In the genomic region with DNA sequence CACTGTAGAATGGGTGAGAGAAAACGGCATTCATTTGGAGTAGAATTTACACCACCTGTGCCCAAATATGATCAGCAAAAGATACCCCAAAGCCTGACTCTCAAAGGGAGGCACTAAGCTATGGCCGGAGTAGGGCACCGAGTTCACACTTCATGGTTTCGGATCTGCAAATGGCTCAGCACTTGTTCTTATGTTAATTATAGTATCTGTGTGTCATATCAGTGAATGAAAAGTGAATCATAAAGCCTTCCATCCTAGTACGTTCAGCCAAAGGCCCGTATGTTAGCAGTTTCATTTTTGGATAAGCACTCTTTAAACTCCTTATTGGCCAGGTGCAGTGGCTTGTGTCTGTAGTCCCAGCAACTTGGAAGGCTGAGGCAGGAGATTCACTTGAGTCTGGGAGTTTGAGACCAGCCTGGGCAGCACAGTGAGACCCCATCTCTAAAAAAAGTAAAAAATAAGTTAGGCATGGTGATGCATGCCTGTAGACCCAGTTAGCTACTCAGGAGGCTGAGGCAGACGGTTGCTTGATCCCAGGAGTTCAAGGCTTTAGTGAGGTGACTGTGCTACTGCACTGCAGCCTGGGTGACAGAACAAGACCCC, we compare ENCODE assay signal across 17 cellular contexts. TPM values are rescaled to one million over a fixed set of nuclear protein-coding genes. Genes with fewer than 3 reads are reported as not detected.
A peak's percentile ranks its signal among the peaks of the same experiment; 100 is the strongest.
DNase-seq lines count a peak whose midpoint lies in the region; ATAC-seq and TF ChIP-seq lines count a peak whose summit lies in the region.
"Had no signal": no experiment of that assay in that cellular context is flagged by ENCODE, and none has a peak within 500 bp of the region (broad histone marks: within the 10 kb centered on the region; RNA-seq: fewer than 3 reads in every experiment).

No MANE protein-coding gene starts in this region.

- H3K4me3 ChIP-seq in osteoblast (ENCODE audit: insufficient read depth, low read length), result no peak overlapping the region
- H3K4me3 ChIP-seq: right lobe of liver, upper lobe of left lung had no signal

- H3K27me3 ChIP-seq in osteoblast (ENCODE audit: insufficient read depth, low read length), result no peaks in the 10 kb centered on the region
- H3K27me3 ChIP-seq: right lobe of liver, upper lobe of left lung had no signal

- H3K36me3 ChIP-seq in osteoblast (ENCODE audit: insufficient read depth, low read length), result peaks cover 5% of the 10 kb centered on the region
- H3K36me3 ChIP-seq: right lobe of liver had no signal

- POLR2A ChIA-PET in activated CD8-positive, alpha-beta T cell treated with anti-CD3 and anti-CD28 coated beads for 36 hours (lab: Charles Lee), result no interaction called here
- POLR2A ChIA-PET in activated CD8-positive, alpha-beta T cell treated with anti-CD3 and anti-CD28 coated beads, Interleukin-2, amount 10 ng/mL, durations not matched to agents 7 days and 5 days (lab: Charles Lee), result interaction anchor here (0.6 kb wide), 1 partner anchor 750 kb away, joined by 3 read pairs; no protein-coding TSS in a partner anchor

- H3K9me3 Mint-ChIP-seq in activated CD8-positive, alpha-beta T cell treated with anti-CD3 and anti-CD28 coated beads for 36 hours, result no peaks in the 10 kb centered on the region
- H3K9me3 Mint-ChIP-seq in activated CD8-positive, alpha-beta T cell treated with anti-CD3 and anti-CD28 coated beads, Interleukin-2, amount 10 ng/mL, durations not matched to agents 7 days and 5 days (ENCODE audit: insufficient read depth), result no peaks in the 10 kb centered on the region
- H3K9me3 Mint-ChIP-seq: activated naive CD8-positive, alpha-beta T cell treated with anti-CD3 and anti-CD28 coated beads, Interleukin-2, amount 10 ng/mL, durations not matched to agents 7 days and 5 days; immature natural killer cell; mesothelial cell of epicardium; nephron progenitor cell had no signal

- no peaks in the 10 kb centered on the region for H3K4me1 ChIP-seq in osteoblast (ENCODE audit: insufficient read depth, low read length)
- H3K4me1 ChIP-seq: right lobe of liver, upper lobe of left lung had no signal

- H3K27me3 Mint-ChIP-seq in activated CD8-positive, alpha-beta T cell treated with anti-CD3 and anti-CD28 coated beads for 36 hours, result no peaks in the 10 kb centered on the region
- H3K27me3 Mint-ChIP-seq in activated CD8-positive, alpha-beta T cell treated with anti-CD3 and anti-CD28 coated beads, Interleukin-2, amount 10 ng/mL, durations not matched to agents 7 days and 5 days (ENCODE audit: low read depth), result no peaks in the 10 kb centered on the region
- peaks cover 5% of the 10 kb centered on the region for H3K27me3 Mint-ChIP-seq in T-helper 17 cell
- H3K27me3 Mint-ChIP-seq: activated naive CD8-positive, alpha-beta T cell treated with anti-CD3 and anti-CD28 coated beads, Interleukin-2, amount 10 ng/mL, durations not matched to agents 7 days and 5 days had no signal

- intact Hi-C loops in activated CD8-positive, alpha-beta T cell treated with anti-CD3 and anti-CD28 coated beads for 36 hours (cut with micrococcal nuclease), result no loop called here

- H2AFZ ChIP-seq in osteoblast (ENCODE audit: low read length), result peak overlapping the region; percentile 53

- H3K27ac Mint-ChIP-seq in activated CD8-positive, alpha-beta T cell treated with anti-CD3 and anti-CD28 coated beads for 36 hours, result no peak overlapping the region
- no peak overlapping the region for H3K27ac Mint-ChIP-seq in activated CD8-positive, alpha-beta T cell treated with anti-CD3 and anti-CD28 coated beads, Interleukin-2, amount 10 ng/mL, durations not matched to agents 7 days and 5 days
- peak overlapping the region; percentile 14 for H3K27ac Mint-ChIP-seq in T-helper 17 cell
- H3K27ac Mint-ChIP-seq: activated naive CD8-positive, alpha-beta T cell treated with anti-CD3 and anti-CD28 coated beads, Interleukin-2, amount 10 ng/mL, durations not matched to agents 7 days and 5 days; immature natural killer cell; mesothelial cell of epicardium; nephron progenitor cell had no signal

- peaks cover 2% of the 10 kb centered on the region for H3K36me3 Mint-ChIP-seq in activated CD8-positive, alpha-beta T cell treated with anti-CD3 and anti-CD28 coated beads for 36 hours (ENCODE audit: low read depth)
- peaks cover 1% of the 10 kb centered on the region for H3K36me3 Mint-ChIP-seq in activated CD8-positive, alpha-beta T cell treated with anti-CD3 and anti-CD28 coated beads, Interleukin-2, amount 10 ng/mL, durations not matched to agents 7 days and 5 days (ENCODE audit: low read depth)
- H3K36me3 Mint-ChIP-seq in T-helper 17 cell (ENCODE audit: low read depth), result no peaks in the 10 kb centered on the region
- H3K36me3 Mint-ChIP-seq: activated naive CD8-positive, alpha-beta T cell treated with anti-CD3 and anti-CD28 coated beads, Interleukin-2, amount 10 ng/mL, durations not matched to agents 7 days and 5 days had no signal

- H3K4me1 Mint-ChIP-seq in activated CD8-positive, alpha-beta T cell treated with anti-CD3 and anti-CD28 coated beads for 36 hours (ENCODE audit: low read depth), result no peaks in the 10 kb centered on the region
- no peaks in the 10 kb centered on the region for H3K4me1 Mint-ChIP-seq in activated CD8-positive, alpha-beta T cell treated with anti-CD3 and anti-CD28 coated beads, Interleukin-2, amount 10 ng/mL, durations not matched to agents 7 days and 5 days (ENCODE audit: low read depth)
- H3K4me1 Mint-ChIP-seq in T-helper 17 cell, result no peaks in the 10 kb centered on the region
- H3K4me1 Mint-ChIP-seq: activated naive CD8-positive, alpha-beta T cell treated with anti-CD3 and anti-CD28 coated beads, Interleukin-2, amount 10 ng/mL, durations not matched to agents 7 days and 5 days had no signal

- no peaks in the 10 kb centered on the region for H4K20me1 ChIP-seq in osteoblast (ENCODE audit: insufficient read depth, low read length)

- DNase-seq in activated CD8-positive, alpha-beta T cell treated with anti-CD3 and anti-CD28 coated beads for 36 hours, result no peak
- no peak for DNase-seq in activated CD8-positive, alpha-beta T cell treated with anti-CD3 and anti-CD28 coated beads, Interleukin-2, amount 10 ng/mL, durations not matched to agents 7 days and 5 days
- no peak for DNase-seq in T-helper 17 cell
- no peak for DNase-seq in osteoblast (ENCODE audit: insufficient read length, low spot score, missing footprints)
- no peak for DNase-seq in COR-L47 (lab: John Stamatoyannopoulos, UW)
- DNase-seq: activated CD4-positive, CD25-positive, alpha-beta regulatory T cell; activated naive CD8-positive, alpha-beta T cell treated with anti-CD3 and anti-CD28 coated beads, Interleukin-2, amount 10 ng/mL, durations not matched to agents 7 days and 5 days; DMS53; immature natural killer cell; left ventricle myocardium superior; NCI-H1694; NCI-H69; nephron progenitor cell; upper lobe of left lung had no signal

- peak; percentile 34 for ATAC-seq in activated CD8-positive, alpha-beta T cell treated with anti-CD3 and anti-CD28 coated beads for 36 hours
- no peak for ATAC-seq in activated CD8-positive, alpha-beta T cell treated with anti-CD3 and anti-CD28 coated beads, Interleukin-2, amount 10 ng/mL, durations not matched to agents 7 days and 5 days
- ATAC-seq in T-helper 17 cell, result no peak
- ATAC-seq in GM19397 (IDR thresholded peaks at IDR 0.05; ENCODE audit: unreplicated experiment), result no peak
- ATAC-seq: left ventricle myocardium superior, right lobe of liver had no signal

- no peaks in the 10 kb centered on the region for H3K9me3 ChIP-seq in T-helper 17 cell (ENCODE audit: control insufficient read depth, low read length, poor library complexity, severe bottlenecking)
- H3K9me3 ChIP-seq in osteoblast (ENCODE audit: low read depth, low read length), result no peaks in the 10 kb centered on the region
- H3K9me3 ChIP-seq: right lobe of liver, upper lobe of left lung had no signal

- no peak overlapping the region for H3K4me3 Mint-ChIP-seq in activated CD8-positive, alpha-beta T cell treated with anti-CD3 and anti-CD28 coated beads for 36 hours
- H3K4me3 Mint-ChIP-seq in activated CD8-positive, alpha-beta T cell treated with anti-CD3 and anti-CD28 coated beads, Interleukin-2, amount 10 ng/mL, durations not matched to agents 7 days and 5 days, result no peak overlapping the region
- no peak overlapping the region for H3K4me3 Mint-ChIP-seq in T-helper 17 cell
- H3K4me3 Mint-ChIP-seq: activated naive CD8-positive, alpha-beta T cell treated with anti-CD3 and anti-CD28 coated beads, Interleukin-2, amount 10 ng/mL, durations not matched to agents 7 days and 5 days; immature natural killer cell; mesothelial cell of epicardium; nephron progenitor cell had no signal

- no peaks in the 10 kb centered on the region for H3K79me2 ChIP-seq in osteoblast (ENCODE audit: insufficient read depth, low read length)

- CTCF ChIA-PET in activated CD8-positive, alpha-beta T cell treated with anti-CD3 and anti-CD28 coated beads for 36 hours (lab: Charles Lee), result no interaction called here
- CTCF ChIA-PET in activated CD8-positive, alpha-beta T cell treated with anti-CD3 and anti-CD28 coated beads, Interleukin-2, amount 10 ng/mL, durations not matched to agents 7 days and 5 days (lab: Charles Lee), result interaction anchor here (1.2 kb wide), 1 partner anchor 14 kb away, joined by 3 read pairs; no protein-coding TSS in a partner anchor

- no peak overlapping the region for H3K27ac ChIP-seq in osteoblast (ENCODE audit: low read depth, low read length)
- H3K27ac ChIP-seq: right lobe of liver, upper lobe of left lung had no signal

- peak overlapping the region; percentile 16 for H3K4me2 ChIP-seq in osteoblast (ENCODE audit: insufficient read depth, low read length)

- no peak for TF ChIP-seq CTCF in activated CD8-positive, alpha-beta T cell treated with anti-CD3 and anti-CD28 coated beads for 36 hours (IDR thresholded peaks at IDR 0.05)
- no peak for TF ChIP-seq CTCF in osteoblast (IDR thresholded peaks at IDR 0.05; ENCODE audit: extremely low read depth, low read depth, low read length)

RNA-seq across cellular contexts. Expression of a gene that starts 4.9 kb away (rescaled TPM):
- total RNA-seq in activated CD8-positive, alpha-beta T cell treated with anti-CD3 and anti-CD28 coated beads for 36 hours, result under 1 TPM in 1 of 2 experiments, not detected in 1; 0.34 TPM
- total RNA-seq in activated CD8-positive, alpha-beta T cell treated with anti-CD3 and anti-CD28 coated beads, Interleukin-2, amount 10 ng/mL, durations not matched to agents 7 days and 5 days, result under 1 TPM in 1 of 2 experiments, not detected in 1; 0.95 TPM
- total RNA-seq in T-helper 17 cell, result under 1 TPM; 0.42 to 0.52 TPM
- 0.29 and 0.36 TPM in 2 replicates for total RNA-seq in osteoblast
- total RNA-seq: left ventricle myocardium superior had no signal

RNA-seq across cellular contexts. Expression of a gene that starts 14.7 kb away (rescaled TPM):
- total RNA-seq in activated CD8-positive, alpha-beta T cell treated with anti-CD3 and anti-CD28 coated beads for 36 hours, result 10 to 100 TPM; 18.3 to 19.4 TPM
- total RNA-seq in activated CD8-positive, alpha-beta T cell treated with anti-CD3 and anti-CD28 coated beads, Interleukin-2, amount 10 ng/mL, durations not matched to agents 7 days and 5 days, result 10 to 100 TPM; 18.3 to 21.9 TPM
- 1 to 10 TPM; 3.8 to 6.3 TPM for total RNA-seq in T-helper 17 cell
- 13.6 and 17.4 TPM in 2 replicates for total RNA-seq in osteoblast

RNA-seq across cellular contexts. Expression of a gene that starts 27.4 kb away (rescaled TPM):
- total RNA-seq in activated CD8-positive, alpha-beta T cell treated with anti-CD3 and anti-CD28 coated beads for 36 hours, result 10 to 100 TPM; 76.7 to 81.8 TPM
- 10 to 100 TPM; 38.7 to 39.5 TPM for total RNA-seq in activated CD8-positive, alpha-beta T cell treated with anti-CD3 and anti-CD28 coated beads, Interleukin-2, amount 10 ng/mL, durations not matched to agents 7 days and 5 days
- total RNA-seq in T-helper 17 cell, result 10 to 100 TPM; 14.6 to 15.1 TPM
- total RNA-seq in osteoblast, result 27.9 and 32.7 TPM in 2 replicates

RNA-seq across cellular contexts. Expression of a gene that starts 29.9 kb away (rescaled TPM):
- 10 to 100 TPM; 18.0 to 18.5 TPM for total RNA-seq in activated CD8-positive, alpha-beta T cell treated with anti-CD3 and anti-CD28 coated beads for 36 hours
- total RNA-seq in activated CD8-positive, alpha-beta T cell treated with anti-CD3 and anti-CD28 coated beads, Interleukin-2, amount 10 ng/mL, durations not matched to agents 7 days and 5 days, result 10 to 100 TPM; 17.7 to 19.1 TPM
- total RNA-seq in T-helper 17 cell, result 10 to 100 TPM; 16.0 TPM
- 15.2 and 15.3 TPM in 2 replicates for total RNA-seq in osteoblast

RNA-seq across cellular contexts. Expression of a gene that starts 46.0 kb away (rescaled TPM):
- total RNA-seq in activated CD8-positive, alpha-beta T cell treated with anti-CD3 and anti-CD28 coated beads for 36 hours, result 100 to 1,000 TPM; 126 to 130 TPM
- total RNA-seq in activated CD8-positive, alpha-beta T cell treated with anti-CD3 and anti-CD28 coated beads, Interleukin-2, amount 10 ng/mL, durations not matched to agents 7 days and 5 days, result 10 to 100 TPM; 88.3 to 91.8 TPM
- total RNA-seq in T-helper 17 cell (10 to 100 TPM; 22.7 to 40.0 TPM), osteoblast (136 and 142 TPM in 2 replicates)
